In genomic region chr7:105364748-105365147, GRCh38 we compare ENCODE assay signal across 29 cellular contexts.
"Had no signal": no experiment of that assay in that cellular context is flagged by ENCODE, and none has a peak within 500 bp of the region (broad histone marks: within the 10 kb centered on the region; RNA-seq: fewer than 3 reads in every experiment).

No MANE protein-coding gene starts in this region.

- H3K4me3 ChIP-seq: ascending aorta, esophagus muscularis mucosa, ovary, smooth muscle cell, uterus had no signal

- ATAC-seq: stimulated activated memory B cell treated with anti-CD40 and anti-IgM and Interleukin-4, amounts not matched to agents 10 μg/mL and 1 μg/mL and 100 μg/mL, for 72 hours; stimulated activated naive CD8-positive, alpha-beta T cell treated with anti-CD3 and anti-CD28 coated beads, Interleukin-15, amount 100 ng/mL, for 72 hours; T-cell had no signal

- H3K36me3 ChIP-seq: ascending aorta, esophagus muscularis mucosa, ovary, uterus had no signal

- H3K4me1 ChIP-seq: ascending aorta, uterus had no signal

- H3K4me3 Mint-ChIP-seq: activated naive CD4-positive, alpha-beta T cell treated with anti-CD3 and anti-CD28 coated beads for 36 hours; activated naive CD8-positive, alpha-beta T cell treated with anti-CD3 and anti-CD28 coated beads, Interleukin-2, amount 10 ng/mL, durations not matched to agents 7 days and 5 days; activated T-helper 1 cell treated with anti-CD3 and anti-CD28 coated beads, Interleukin-12 subunit alpha, Interleukin-12 subunit beta, Interleukin-2, Interleukin-4 antibody, amounts not matched to agents 30 ng/mL and 10 ng/mL and 1 ng/mL, durations not matched to agents 14 hours and 24 hours and 36 hours; brain; endodermal cell; mesothelial cell of epicardium; stimulated activated memory B cell treated with anti-CD40 and anti-IgM and Interleukin-4, amounts not matched to agents 10 μg/mL and 1 μg/mL and 100 μg/mL, for 72 hours; stimulated activated naive CD8-positive, alpha-beta T cell treated with anti-CD3 and anti-CD28 coated beads, Interleukin-15, amount 100 ng/mL, for 72 hours; T-cell; T-helper 2 cell treated with Interferon-gamma antibody and Interleukin-4, amounts not matched to agents 5 μg/mL and 100 μg/mL, for 36 hours; type B pancreatic cell had no signal

- H3K9me3 ChIP-seq: esophagus muscularis mucosa, ovary, uterus had no signal

- H3K27me3 ChIP-seq: ascending aorta, esophagus muscularis mucosa, ovary, uterus had no signal

- H3K27ac ChIP-seq: ascending aorta, esophagus muscularis mucosa, ovary, uterus had no signal

- H3K27me3 Mint-ChIP-seq: activated naive CD8-positive, alpha-beta T cell treated with anti-CD3 and anti-CD28 coated beads, Interleukin-2, amount 10 ng/mL, durations not matched to agents 7 days and 5 days; brain; naive B cell; progenitor cell of endocrine pancreas; stimulated activated memory B cell treated with anti-CD40 and anti-IgM and Interleukin-4, amounts not matched to agents 10 μg/mL and 1 μg/mL and 100 μg/mL, for 72 hours; stimulated activated naive CD8-positive, alpha-beta T cell treated with anti-CD3 and anti-CD28 coated beads, Interleukin-15, amount 100 ng/mL, for 72 hours; T-cell; type B pancreatic cell had no signal

- H3K27ac Mint-ChIP-seq: activated naive CD4-positive, alpha-beta T cell treated with anti-CD3 and anti-CD28 coated beads for 36 hours; activated naive CD8-positive, alpha-beta T cell treated with anti-CD3 and anti-CD28 coated beads, Interleukin-2, amount 10 ng/mL, durations not matched to agents 7 days and 5 days; activated T-helper 1 cell treated with anti-CD3 and anti-CD28 coated beads, Interleukin-12 subunit alpha, Interleukin-12 subunit beta, Interleukin-2, Interleukin-4 antibody, amounts not matched to agents 30 ng/mL and 10 ng/mL and 1 ng/mL, durations not matched to agents 14 hours and 24 hours and 36 hours; brain; endodermal cell; mesothelial cell of epicardium; progenitor cell of endocrine pancreas; stimulated activated memory B cell treated with anti-CD40 and anti-IgM and Interleukin-4, amounts not matched to agents 10 μg/mL and 1 μg/mL and 100 μg/mL, for 72 hours; stimulated activated naive CD8-positive, alpha-beta T cell treated with anti-CD3 and anti-CD28 coated beads, Interleukin-15, amount 100 ng/mL, for 72 hours; T-helper 2 cell treated with Interferon-gamma antibody and Interleukin-4, amounts not matched to agents 5 μg/mL and 100 μg/mL, for 36 hours; type B pancreatic cell had no signal

- H3K36me3 Mint-ChIP-seq: naive B cell had no signal

- DNase-seq: activated CD4-positive, alpha-beta T cell treated with anti-CD3 and anti-CD28 coated beads for 4 hours; activated CD4-positive, alpha-beta T cell treated with anti-CD3 and anti-CD28 coated beads, Interleukin-2, amount 50 U/mL, for 4 hours; activated effector memory CD4-positive, alpha-beta T cell treated with anti-CD3 and anti-CD28 coated beads, Interleukin-2, amount 50 U/mL, for 16 hours; activated naive CD4-positive, alpha-beta T cell treated with anti-CD3 and anti-CD28 coated beads for 36 hours; activated naive CD8-positive, alpha-beta T cell treated with anti-CD3 and anti-CD28 coated beads, Interleukin-2, amount 10 ng/mL, durations not matched to agents 7 days and 5 days; activated T-cell treated with anti-CD3 and anti-CD28 coated beads for 4 hours; caudate nucleus; cortex of kidney; endodermal cell; islet precursor cell; naive B cell; ovary; stimulated activated CD4-positive, alpha-beta T cell treated with anti-CD3 and anti-CD28 coated beads, Interleukin-1b, Interleukin-23, amount 100 ng/mL, for 48 hours; stimulated activated CD4-positive, alpha-beta T cell treated with anti-CD3 and anti-CD28 coated beads, Interleukin-4, amount 100 ng/mL, for 4 hours; stimulated activated CD8-positive, alpha-beta memory T cell treated with anti-CD3 and anti-CD28 coated beads, Interleukin-4, amount 100 ng/mL, for 48 hours; stimulated activated naive CD8-positive, alpha-beta T cell treated with anti-CD3 and anti-CD28 coated beads, Interleukin-15, amount 100 ng/mL, for 72 hours; substantia nigra; T-cell; uterus had no signal

- H3K4me1 Mint-ChIP-seq: mesothelial cell of epicardium had no signal

- H3K9me3 Mint-ChIP-seq: T-cell had no signal
